Comparison of ENCODE assay signal across 1 cellular context in genomic region chr7:142854505-142855400, GRCh38.
TF ChIP-seq lines count a peak whose summit lies in the region.

TSS of gene EPHB6 (plus strand) at chr7:142855076. CDS start at chr7:142863228, 8,152 bp downstream.

TF ChIP-seq in K562, 482 proteins besides CTCF, POLR2A, EP300 and RAD21 (continued from another document and continues in another):
- TF ChIP-seq CLOCK (CRISPR knock-in tag; IDR thresholded peaks at IDR 0.05; ENCODE audit: borderline replicate concordance) = no peak
- no peak for TF ChIP-seq ZNF584 (CRISPR knock-in tag; IDR thresholded peaks at IDR 0.05; ENCODE audit: low read depth)
- no peak for TF ChIP-seq ZNF592 (IDR thresholded peaks at IDR 0.05)
- TF ChIP-seq BCL6 (CRISPR knock-in tag; IDR thresholded peaks at IDR 0.05) = no peak
- no peak for TF ChIP-seq RBM34 (IDR thresholded peaks at IDR 0.05; ENCODE audit: borderline replicate concordance, insufficient read depth, low read length)
- TF ChIP-seq ZNF324 (CRISPR knock-in tag; IDR thresholded peaks at IDR 0.05) = no peak
- no peak for TF ChIP-seq NR0B1 (IDR thresholded peaks at IDR 0.05; ENCODE audit: partially characterized antibody)
- TF ChIP-seq STAT5B (CRISPR knock-in tag; IDR thresholded peaks at IDR 0.05) = no peak
- no peak for TF ChIP-seq ZC3H4 (CRISPR knock-in tag; IDR thresholded peaks at IDR 0.05; ENCODE audit: borderline replicate concordance)
- no peak for TF ChIP-seq MCM3 (IDR thresholded peaks at IDR 0.05)
- TF ChIP-seq ZNF146 (CRISPR knock-in tag; IDR thresholded peaks at IDR 0.05; ENCODE audit: unreplicated experiment) = no peak
- no peak for TF ChIP-seq TCF3 (CRISPR knock-in tag; IDR thresholded peaks at IDR 0.05)
- TF ChIP-seq IRF1 (CRISPR knock-in tag; IDR thresholded peaks at IDR 0.05; ENCODE audit: borderline replicate concordance) = no peak
- TF ChIP-seq JUND (IDR thresholded peaks at IDR 0.05; ENCODE audit: borderline replicate concordance, low read depth, low read length) = no peak
- TF ChIP-seq JUND (tag; IDR thresholded peaks at IDR 0.05; ENCODE audit: borderline replicate concordance, low read depth, low read length) = no peak
- no peak for TF ChIP-seq SPI1 (IDR thresholded peaks at IDR 0.05; ENCODE audit: borderline replicate concordance, low read depth, low read length)
- peak; percentile 21 for TF ChIP-seq U2AF1 (optimal IDR thresholded peaks at IDR 0.05; ENCODE audit: low read depth, low read length)
- TF ChIP-seq NR2C1 (IDR thresholded peaks at IDR 0.05) = no peak
- no peak for TF ChIP-seq NR2C1 (tag; IDR thresholded peaks at IDR 0.05)
- no peak for TF ChIP-seq COPS2 (conservative IDR thresholded peaks at IDR 0.05)
- TF ChIP-seq CGGBP1 (CRISPR knock-in tag; IDR thresholded peaks at IDR 0.05) = no peak
- no peak for TF ChIP-seq ZNF644 (tag; IDR thresholded peaks at IDR 0.05; ENCODE audit: low read depth)
- no peak for TF ChIP-seq SREBF1 (IDR thresholded peaks at IDR 0.05; ENCODE audit: borderline replicate concordance, low read depth, low read length)
- no peak for TF ChIP-seq ZNF184 (CRISPR knock-in tag; IDR thresholded peaks at IDR 0.05)
- TF ChIP-seq ARID3A (IDR thresholded peaks at IDR 0.05; ENCODE audit: borderline replicate concordance, low read depth, low read length) = no peak
- no peak; the same call in 1 of the 2 replicates for TF ChIP-seq EHMT2 (IDR thresholded peaks at IDR 0.05)
- TF ChIP-seq NFIC (IDR thresholded peaks at IDR 0.05) = peak; percentile 62
- no peak for TF ChIP-seq TCF15 (CRISPR knock-in tag; IDR thresholded peaks at IDR 0.05)
- TF ChIP-seq ZKSCAN1 (IDR thresholded peaks at IDR 0.05; ENCODE audit: low read depth, low read length) = no peak
- no peak for TF ChIP-seq SRSF7 (optimal IDR thresholded peaks at IDR 0.05; ENCODE audit: low read depth, low read length)
- TF ChIP-seq TRIM28 (IDR thresholded peaks at IDR 0.05) = no peak
- TF ChIP-seq ZC3H8 (IDR thresholded peaks at IDR 0.05) = no peak
- TF ChIP-seq ZNF124 (CRISPR knock-in tag; IDR thresholded peaks at IDR 0.05) = no peak
- TF ChIP-seq RBM39 (optimal IDR thresholded peaks at IDR 0.05; ENCODE audit: low read depth, low read length) = no peak
- TF ChIP-seq SAP30 (IDR thresholded peaks at IDR 0.05; ENCODE audit: borderline replicate concordance, insufficient read depth, low read depth, low read length, poor library complexity, severe bottlenecking) = peak; percentile 73
- peak; percentile 66; the same call in 1 of the 2 replicates for TF ChIP-seq ZNF740 (CRISPR knock-in tag; IDR thresholded peaks at IDR 0.05)
- TF ChIP-seq ZNF740 (tag; IDR thresholded peaks at IDR 0.05) = no peak
- no peak for TF ChIP-seq ZNF175 (CRISPR knock-in tag; IDR thresholded peaks at IDR 0.05; ENCODE audit: low read depth)
- TF ChIP-seq THRAP3 (IDR thresholded peaks at IDR 0.05; ENCODE audit: borderline replicate concordance) = no peak
- no peak for TF ChIP-seq JUN (IDR thresholded peaks at IDR 0.05; ENCODE audit: borderline replicate concordance, low read depth, low read length)
- TF ChIP-seq JUN (CRISPR knock-in tag; IDR thresholded peaks at IDR 0.05; ENCODE audit: borderline replicate concordance) = no peak
- TF ChIP-seq DIDO1 (tag; IDR thresholded peaks at IDR 0.05; ENCODE audit: low read depth) = no peak
- no peak for TF ChIP-seq BRF1 (IDR thresholded peaks at IDR 0.05; ENCODE audit: borderline replicate concordance, extremely low read depth, insufficient read length)
- TF ChIP-seq GTF3C2 (IDR thresholded peaks at IDR 0.05; ENCODE audit: borderline replicate concordance, extremely low read depth, insufficient read length) = no peak
- TF ChIP-seq POLR2B (IDR thresholded peaks at IDR 0.05; ENCODE audit: low read depth, partially characterized antibody) = no peak
- no peak for TF ChIP-seq RBM15 (IDR thresholded peaks at IDR 0.05; ENCODE audit: insufficient read depth, low read length)
- TF ChIP-seq PPARD (CRISPR knock-in tag; IDR thresholded peaks at IDR 0.05) = no peak
- TF ChIP-seq CXXC5 (CRISPR knock-in tag; IDR thresholded peaks at IDR 0.05) = peak; percentile 91
- no peak for TF ChIP-seq ZNF449 (CRISPR knock-in tag; IDR thresholded peaks at IDR 0.05)
- no peak for TF ChIP-seq CBFB (CRISPR knock-in tag; IDR thresholded peaks at IDR 0.05)
- TF ChIP-seq HDAC8 (tag; IDR thresholded peaks at IDR 0.05) = no peak
- TF ChIP-seq HEY1 (CRISPR knock-in tag; IDR thresholded peaks at IDR 0.05; ENCODE audit: borderline replicate concordance) = no peak
- no peak for TF ChIP-seq ZFPM2 (CRISPR knock-in tag; IDR thresholded peaks at IDR 0.05)
